In the genomic region with DNA sequence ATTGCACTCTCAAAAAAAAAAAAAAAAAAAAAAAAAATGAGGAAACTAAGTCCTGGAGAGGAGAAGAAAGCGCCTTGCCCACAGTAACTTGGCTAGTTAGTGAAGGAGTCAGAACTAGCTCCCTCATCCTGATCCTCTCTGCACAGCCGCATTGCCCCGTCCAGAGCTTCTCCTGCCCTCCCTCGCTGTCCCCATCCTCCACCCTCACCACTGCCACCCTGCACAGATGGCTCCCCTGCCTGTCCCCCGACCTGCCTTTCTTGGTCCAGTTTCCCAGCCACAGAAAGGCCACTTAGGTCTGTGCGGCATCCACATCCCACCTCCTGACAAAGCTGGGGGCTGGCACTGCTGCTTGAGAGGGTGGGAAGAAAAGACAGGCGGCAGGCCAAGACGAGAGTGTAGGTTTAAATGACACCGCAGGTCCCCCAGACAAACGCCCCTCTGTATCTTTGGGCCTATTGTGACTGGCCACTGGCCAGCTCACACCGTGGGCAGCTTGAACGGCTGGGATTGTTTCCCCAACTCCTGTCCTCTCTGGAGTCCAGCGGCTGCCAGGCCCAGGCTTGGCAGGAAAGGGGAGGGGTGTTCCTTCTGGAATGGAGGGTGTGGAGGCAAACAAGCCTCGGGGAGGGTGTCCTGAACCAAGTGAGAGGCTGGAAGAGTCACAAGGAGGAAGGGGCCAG, we compare ENCODE assay signal across 22 cellular contexts. TPM values are rescaled to one million over a fixed set of nuclear protein-coding genes. Genes with fewer than 3 reads are reported as not detected.
DNase-seq lines count a peak whose midpoint lies in the region; ATAC-seq, FAIRE-seq and TF ChIP-seq lines count a peak whose summit lies in the region.
"Had no signal": no experiment of that assay in that cellular context is flagged by ENCODE, and none has a peak within 500 bp of the region (broad histone marks: within the 10 kb centered on the region; RNA-seq: fewer than 3 reads in every experiment).

No MANE protein-coding gene starts in this region.

- H3K27me3 ChIP-seq in mesendoderm (ENCODE audit: insufficient read depth, low read length, poor library complexity) = no peaks in the 10 kb centered on the region
- H3K27me3 ChIP-seq in small intestine (ENCODE audit: control insufficient read depth in 2 of 2, insufficient read depth in 2 of 2, low read length in 2 of 2) = no peaks in the 10 kb centered on the region
- H3K27me3 ChIP-seq: suprapubic skin had no signal

- no peak overlapping the region for H2BK5ac ChIP-seq in mesendoderm (ENCODE audit: low read length)

- H3K36me3 ChIP-seq in mesendoderm (ENCODE audit: control insufficient read depth, insufficient read depth, low read length) (no peaks in the 10 kb centered on the region), small intestine (ENCODE audit: control insufficient read depth in 2 of 2, insufficient read depth in 2 of 2, low read length in 2 of 2) (no peaks in the 10 kb centered on the region)
- H3K36me3 ChIP-seq: suprapubic skin had no signal

- H3K4me3 Mint-ChIP-seq in brain (no peak overlapping the region), HFFc6 (no peak overlapping the region)
- no peak overlapping the region for H3K4me3 Mint-ChIP-seq in stimulated activated memory B cell treated with anti-CD40 and anti-IgM and Interleukin-4, amounts not matched to agents 10 μg/mL and 1 μg/mL and 100 μg/mL, for 72 hours
- H3K4me3 Mint-ChIP-seq: activated naive CD4-positive, alpha-beta T cell treated with anti-CD3 and anti-CD28 coated beads, Interleukin-2, amount 50 U/mL, for 24 hours; CD8-positive, alpha-beta memory T cell; effector memory CD8-positive, alpha-beta T cell; H9 had no signal

- H3K4me3 ChIP-seq in mesendoderm (ENCODE audit: low read length) (no peak overlapping the region), small intestine (ENCODE audit: low read depth in 1 of 2, low read length in 2 of 2) (no peak overlapping the region)
- H3K4me3 ChIP-seq: suprapubic skin had no signal

- H3K4me1 Mint-ChIP-seq in brain (peaks cover 7% of the 10 kb centered on the region), HFFc6 (ENCODE audit: low read depth) (no peaks in the 10 kb centered on the region)
- H3K4me1 Mint-ChIP-seq in stimulated activated memory B cell treated with anti-CD40 and anti-IgM and Interleukin-4, amounts not matched to agents 10 μg/mL and 1 μg/mL and 100 μg/mL, for 72 hours = peaks cover 15% of the 10 kb centered on the region
- H3K4me1 Mint-ChIP-seq: activated naive CD4-positive, alpha-beta T cell treated with anti-CD3 and anti-CD28 coated beads, Interleukin-2, amount 50 U/mL, for 24 hours had no signal

- peak overlapping the region; percentile 9 for H3K23ac ChIP-seq in mesendoderm (ENCODE audit: low read length)

- no peak overlapping the region for H3K4me2 ChIP-seq in mesendoderm (ENCODE audit: low read length)

- no peak overlapping the region for H2AK5ac ChIP-seq in mesendoderm (ENCODE audit: low read length)

- peak; percentile 29 for DNase-seq in RPMI7951 (ENCODE audit: low read depth)
- DNase-seq in mesendoderm = no peak
- DNase-seq in stimulated activated CD4-positive, alpha-beta T cell treated with anti-CD3 and anti-CD28 coated beads, Interleukin-4, amount 100 ng/mL, for 1 hour = no peak
- DNase-seq in HFFc6 = no peak
- no peak for DNase-seq in small intestine
- DNase-seq: activated CD4-positive, CD25-positive, alpha-beta regulatory T cell treated with anti-CD3 and anti-CD28 coated beads, Interleukin-2, amount 50 U/mL, for 72 hours; aorta; CD8-positive, alpha-beta memory T cell; effector memory CD8-positive, alpha-beta T cell; H9; NCI-H1092 treated with DMSO at 0.1 percent for 48 hours; NCI-H2029 treated with DMSO at 0.1 percent for 48 hours; NCI-H510A; stimulated activated CD4-positive, alpha-beta T cell treated with anti-CD3 and anti-CD28 coated beads, Interleukin-12 subunit alpha, Interleukin-12 subunit beta, amount 100 ng/mL, for 4 hours; stimulated activated CD8-positive, alpha-beta memory T cell treated with anti-CD3 and anti-CD28 coated beads, Interleukin-4, amount 100 ng/mL, for 48 hours had no signal

- H3K27me3 Mint-ChIP-seq in brain (peaks cover 10% of the 10 kb centered on the region), HFFc6 (ENCODE audit: insufficient read depth) (peaks cover 26% of the 10 kb centered on the region)
- H3K27me3 Mint-ChIP-seq in stimulated activated memory B cell treated with anti-CD40 and anti-IgM and Interleukin-4, amounts not matched to agents 10 μg/mL and 1 μg/mL and 100 μg/mL, for 72 hours = no peaks in the 10 kb centered on the region
- H3K27me3 Mint-ChIP-seq: activated naive CD4-positive, alpha-beta T cell treated with anti-CD3 and anti-CD28 coated beads, Interleukin-2, amount 50 U/mL, for 24 hours had no signal

- ATAC-seq in stimulated activated memory B cell treated with anti-CD40 and anti-IgM and Interleukin-4, amounts not matched to agents 10 μg/mL and 1 μg/mL and 100 μg/mL, for 72 hours = peak; percentile 5
- ATAC-seq: effector memory CD8-positive, alpha-beta T cell had no signal

- H2BK120ac ChIP-seq in mesendoderm (ENCODE audit: low read depth, low read length) = no peak overlapping the region

- FAIRE-seq in small intestine (lab: Jason Lieb, UNC) = no peak

- H3K27ac ChIP-seq in mesendoderm (ENCODE audit: low read depth, low read length) = no peak overlapping the region
- H3K27ac ChIP-seq in small intestine (ENCODE audit: low read depth in 1 of 2, low read length in 1 of 2) = no peak overlapping the region
- H3K27ac ChIP-seq: RWPE1, suprapubic skin had no signal

- no peak overlapping the region for H3K9ac ChIP-seq in mesendoderm (ENCODE audit: low read length)

- H3K27ac Mint-ChIP-seq in brain (peak overlapping the region in 3 of 5 experiments; percentile 38 to 72 (median 71)), HFFc6 (no peak overlapping the region)
- H3K27ac Mint-ChIP-seq in stimulated activated memory B cell treated with anti-CD40 and anti-IgM and Interleukin-4, amounts not matched to agents 10 μg/mL and 1 μg/mL and 100 μg/mL, for 72 hours = no peak overlapping the region
- H3K27ac Mint-ChIP-seq: activated naive CD4-positive, alpha-beta T cell treated with anti-CD3 and anti-CD28 coated beads, Interleukin-2, amount 50 U/mL, for 24 hours; H9 had no signal

- no peaks in the 10 kb centered on the region for H3K79me1 ChIP-seq in mesendoderm (ENCODE audit: low read length)

- no peak overlapping the region for H4K8ac ChIP-seq in mesendoderm (ENCODE audit: low read depth, low read length)

- H3K18ac ChIP-seq in mesendoderm (ENCODE audit: low read length) = no peak overlapping the region

- H2BK15ac ChIP-seq in mesendoderm (replicated peaks; ENCODE audit: low read depth) = no peak overlapping the region

- no peak overlapping the region for H4K5ac ChIP-seq in mesendoderm (ENCODE audit: low read length)

- H3K9me3 ChIP-seq in small intestine (ENCODE audit: control insufficient read depth, low read depth) = no peaks in the 10 kb centered on the region
- H3K9me3 ChIP-seq: suprapubic skin had no signal

- no CpG with 5 or more reads among the region's 14 CpGs for WGBS in mesendoderm (ENCODE audit: extremely low coverage, insufficient coverage, low lambda C conversion rate)
- WGBS in small intestine, 3 donors = 62 to 69% (median 66%) methylated on average over 14 of the region's 14 CpGs

- H3K36me3 Mint-ChIP-seq in brain (no peaks in the 10 kb centered on the region), HFFc6 (ENCODE audit: low read depth) (no peaks in the 10 kb centered on the region)
- no peaks in the 10 kb centered on the region for H3K36me3 Mint-ChIP-seq in stimulated activated memory B cell treated with anti-CD40 and anti-IgM and Interleukin-4, amounts not matched to agents 10 μg/mL and 1 μg/mL and 100 μg/mL, for 72 hours
- H3K36me3 Mint-ChIP-seq: activated naive CD4-positive, alpha-beta T cell treated with anti-CD3 and anti-CD28 coated beads, Interleukin-2, amount 50 U/mL, for 24 hours; CD8-positive, alpha-beta memory T cell had no signal

- TF ChIP-seq CTCF in brain (conservative IDR thresholded peaks at IDR 0.05) (no peak), HFFc6 (IDR thresholded peaks at IDR 0.05) (no peak)

- H3K4me1 ChIP-seq in mesendoderm (ENCODE audit: control insufficient read depth, low read depth, low read length) = no peaks in the 10 kb centered on the region
- H3K4me1 ChIP-seq in small intestine (ENCODE audit: control insufficient read depth in 2 of 2, insufficient read depth in 1 of 2, low read depth in 1 of 2, low read length in 1 of 2) = no peaks in the 10 kb centered on the region
- H3K4me1 ChIP-seq: suprapubic skin had no signal

- H3K79me2 ChIP-seq in mesendoderm (ENCODE audit: control insufficient read depth, insufficient read depth, low read length) = no peaks in the 10 kb centered on the region

- H3K4ac ChIP-seq in mesendoderm (ENCODE audit: low read depth, low read length) = no peak overlapping the region

- no peak overlapping the region for H3K56ac ChIP-seq in mesendoderm (ENCODE audit: low read length)

- H3K9me3 Mint-ChIP-seq in brain (peaks cover 0 to 9% (median 0%) of the 10 kb centered on the region in 5 experiments), HFFc6 (peaks cover 5% of the 10 kb centered on the region)
- H3K9me3 Mint-ChIP-seq in stimulated activated memory B cell treated with anti-CD40 and anti-IgM and Interleukin-4, amounts not matched to agents 10 μg/mL and 1 μg/mL and 100 μg/mL, for 72 hours = peaks cover 4% of the 10 kb centered on the region
- H3K9me3 Mint-ChIP-seq: activated naive CD4-positive, alpha-beta T cell treated with anti-CD3 and anti-CD28 coated beads, Interleukin-2, amount 50 U/mL, for 24 hours; effector memory CD8-positive, alpha-beta T cell; H9 had no signal

RNA-seq across cellular contexts. Expression of a gene that starts 20.2 kb away (rescaled TPM):
- not detected in 2 replicates for total RNA-seq in RPMI7951 (2014; rRNA removed; shearing (Covaris generic))
- polyA plus RNA-seq in brain (ENCODE audit: insufficient read depth, low read depth, low replicate concordance) (0.10 TPM), small intestine (1 to 10 TPM in 2 of 3 donors, under 1 TPM in 1; 0.81 to 4.7 (median 1.3) TPM)
- polyA plus RNA-seq in mesendoderm (2013, experiment 1 of 2) = 0.01 TPM
- polyA plus RNA-seq in mesendoderm (2013, experiment 2 of 2) = 0.01 TPM
- total RNA-seq in HFFc6 (2021; fragmentation: NEBNext Ultra II Directional; extraction: Animal tissue kit (Norgen Biotek cat#: 25700)) = not detected
- total RNA-seq: HT1080, LHCN-M2 had no signal
- polyA plus RNA-seq: CD8-positive, alpha-beta memory T cell had no signal

Comparison
In these comparisons a context has a peak if more than half of its experiments do, and no peak if none do; other contexts are left out.
1. H3K27ac Mint-ChIP-seq: peak in brain (3 of 5); none in stimulated activated memory B cell treated with anti-CD40 and anti-IgM and Interleukin-4, amounts not matched to agents 10 μg/mL and 1 μg/mL and 100 μg/mL, for 72 hours (single experiment) and HFFc6 (single experiment).